ENCODE assay signal across 19 cellular contexts in the genomic region with DNA sequence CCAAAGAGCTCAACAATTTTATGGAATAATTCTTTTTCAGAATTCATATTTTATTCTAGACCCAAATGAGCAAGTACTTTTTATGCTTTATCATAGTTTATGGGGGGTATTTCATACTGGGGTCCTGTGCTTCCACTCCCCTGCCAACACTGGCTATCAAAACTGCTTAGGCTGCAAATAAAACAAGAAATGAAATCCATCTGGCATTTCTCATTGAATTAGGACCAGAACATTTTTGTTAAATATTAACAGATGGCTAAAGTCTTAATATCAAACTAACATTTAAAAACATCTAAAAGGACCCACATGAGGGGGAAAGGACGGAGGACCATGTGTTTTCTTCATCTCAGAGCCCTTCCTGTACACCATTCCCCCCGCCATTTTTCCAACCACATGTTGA.
"Had no signal": no experiment of that assay in that cellular context is flagged by ENCODE, and none has a peak within 500 bp of the region (broad histone marks: within the 10 kb centered on the region; RNA-seq: fewer than 3 reads in every experiment).

No MANE protein-coding gene starts in this region.

- H3K36me3 Mint-ChIP-seq: T-cell had no signal

- H3K4me3 Mint-ChIP-seq: T-cell had no signal

- FAIRE-seq: HTR-8/SVneo had no signal

- H3K27me3 ChIP-seq: MG63 had no signal

- DNase-seq: MG63, NCI-H1092, NCI-H1105 treated with DMSO at 0.1 percent for 48 hours, NCI-H1417 treated with DMSO at 0.1 percent for 48 hours, NCI-H146, NCI-H1694 treated with DMSO at 0.1 percent for 48 hours, NCI-H1930, NCI-H2081, NCI-H2107, NCI-H2227 treated with DMSO at 0.1 percent for 48 hours, NCI-H524, NCI-H69, NCI-H774, SHP77, SW 1271, T-cell had no signal

- H3K27ac ChIP-seq: HL-60, RWPE1 had no signal

- H3K4me3 ChIP-seq: MG63 had no signal

- ATAC-seq: T-cell had no signal

- H3K27ac Mint-ChIP-seq: T-cell had no signal

- H3K27me3 Mint-ChIP-seq: T-cell had no signal

- H3K36me3 ChIP-seq: MG63 had no signal
